Comparison of ENCODE assay signal across 8 cellular contexts in genomic region chr14:106459971-106460730, GRCh38.
DNase-seq lines count a peak whose midpoint lies in the region; ATAC-seq and TF ChIP-seq lines count a peak whose summit lies in the region.

No MANE protein-coding gene starts in this region.

- H4K20me1 ChIP-seq in DND-41 (ENCODE audit: insufficient read depth, low read length) = peaks cover 8% of the 10 kb centered on the region
- no peaks in the 10 kb centered on the region for H4K20me1 ChIP-seq in MM.1S (ENCODE audit: insufficient read depth, low read length)

- DNase-seq in DND-41 (peak; percentile 63), MM.1S (peak; percentile 8), caudate nucleus (lab: John Stamatoyannopoulos, UW) (no peak), KG1 (lab: John Stamatoyannopoulos, UW) (no peak), OCI-M2 (lab: John Stamatoyannopoulos, UW; ENCODE audit: unreplicated experiment) (no peak)
- peak; percentile 55 for DNase-seq in activated CD8-positive, alpha-beta memory T cell treated with anti-CD3 and anti-CD28 coated beads, Interleukin-2, amount 10 ng/mL, durations not matched to agents 7 days and 5 days
- DNase-seq in stimulated activated CD4-positive, alpha-beta T cell treated with anti-CD3 and anti-CD28 coated beads, Interleukin-12 subunit alpha, Interleukin-12 subunit beta, amount 100 ng/mL, for 24 hours (ENCODE audit: low read depth in 2 of 2) = peak; percentile 52 to 69

- no peaks in the 10 kb centered on the region for H3F3A ChIP-seq in MM.1S (ENCODE audit: insufficient read depth, low read length)

- no peaks in the 10 kb centered on the region for H3K9me3 Mint-ChIP-seq in activated CD8-positive, alpha-beta memory T cell treated with anti-CD3 and anti-CD28 coated beads, Interleukin-2, amount 10 ng/mL, durations not matched to agents 7 days and 5 days (ENCODE audit: low read depth)

- peak overlapping the region; percentile 61 for H3K27ac ChIP-seq in DND-41 (ENCODE audit: low read length)
- no peak overlapping the region for H3K27ac ChIP-seq in MM.1S (ENCODE audit: low read length)
- H3K27ac ChIP-seq in caudate nucleus (ENCODE audit: low read depth, low read length) = no peak overlapping the region

- no peaks in the 10 kb centered on the region for H3K9me2 ChIP-seq in MM.1S (replicated peaks; ENCODE audit: insufficient read depth, low read length)

- H3K9ac ChIP-seq in DND-41 (ENCODE audit: low read depth, low read length) = no peak overlapping the region
- no peak overlapping the region for H3K9ac ChIP-seq in MM.1S (ENCODE audit: low read length)

- H3K27me3 ChIP-seq in DND-41 (ENCODE audit: insufficient read depth, low read length, poor library complexity) = no peaks in the 10 kb centered on the region
- no peaks in the 10 kb centered on the region for H3K27me3 ChIP-seq in MM.1S (replicated peaks; ENCODE audit: insufficient read depth, low read length)

- H3K36me3 ChIP-seq in DND-41 (ENCODE audit: insufficient read depth, low read length) (peaks cover 65% of the 10 kb centered on the region), MM.1S (replicated peaks; ENCODE audit: insufficient read depth, low read length) (no peaks in the 10 kb centered on the region)

- H3K79me2 ChIP-seq in DND-41 (ENCODE audit: insufficient read depth, low read length) (peaks cover 76% of the 10 kb centered on the region), MM.1S (ENCODE audit: low read length) (no peaks in the 10 kb centered on the region)

- no peaks in the 10 kb centered on the region for H3K36me3 Mint-ChIP-seq in activated CD8-positive, alpha-beta memory T cell treated with anti-CD3 and anti-CD28 coated beads, Interleukin-2, amount 10 ng/mL, durations not matched to agents 7 days and 5 days

- CTCF ChIA-PET in activated CD8-positive, alpha-beta memory T cell treated with anti-CD3 and anti-CD28 coated beads, Interleukin-2, amount 10 ng/mL, durations not matched to agents 7 days and 5 days (lab: Charles Lee) = interaction anchor here (0.6 to 1.2 kb wide), 6 partner anchors 9 to 71 kb away, joined by 3 to 7 read pairs (median 4); no protein-coding TSS in a partner anchor

- H2AFZ ChIP-seq in DND-41 (ENCODE audit: low read depth, low read length) (no peak overlapping the region), MM.1S (ENCODE audit: low read length) (no peak overlapping the region)

- H3K27ac Mint-ChIP-seq in activated CD8-positive, alpha-beta memory T cell treated with anti-CD3 and anti-CD28 coated beads, Interleukin-2, amount 10 ng/mL, durations not matched to agents 7 days and 5 days = no peak overlapping the region

- no peak overlapping the region for H3K4me2 ChIP-seq in DND-41 (ENCODE audit: insufficient read depth, low read length)
- no peak overlapping the region for H3K4me2 ChIP-seq in MM.1S (ENCODE audit: low read depth, low read length)

- H3K4me3 ChIP-seq in DND-41 (ENCODE audit: low read depth in 1 of 2, low read length in 2 of 2) (no peak overlapping the region), MM.1S (ENCODE audit: low read length) (no peak overlapping the region)

- no peaks in the 10 kb centered on the region for H3K4me1 Mint-ChIP-seq in activated CD8-positive, alpha-beta memory T cell treated with anti-CD3 and anti-CD28 coated beads, Interleukin-2, amount 10 ng/mL, durations not matched to agents 7 days and 5 days

- no peak overlapping the region for H3K4me3 Mint-ChIP-seq in activated CD8-positive, alpha-beta memory T cell treated with anti-CD3 and anti-CD28 coated beads, Interleukin-2, amount 10 ng/mL, durations not matched to agents 7 days and 5 days

- ATAC-seq in DND-41 (ENCODE audit: insufficient read depth, low read depth) = peak; percentile 75
- ATAC-seq in activated CD8-positive, alpha-beta memory T cell treated with anti-CD3 and anti-CD28 coated beads, Interleukin-2, amount 10 ng/mL, durations not matched to agents 7 days and 5 days = peak; percentile 42
- no peak for ATAC-seq in HG03280 (IDR thresholded peaks at IDR 0.05; ENCODE audit: unreplicated experiment)

- TF ChIP-seq CTCF in DND-41 (IDR thresholded peaks at IDR 0.05; ENCODE audit: borderline replicate concordance, extremely low read depth, low read length, poor library complexity, severe bottlenecking) = peak; percentile 81
- TF ChIP-seq CTCF in MM.1S (IDR thresholded peaks at IDR 0.05; ENCODE audit: low read length) = peak; percentile 39

- no peaks in the 10 kb centered on the region for H3K9me3 ChIP-seq in DND-41 (ENCODE audit: insufficient read depth, low read length, severe bottlenecking)
- H3K9me3 ChIP-seq in MM.1S (replicated peaks; ENCODE audit: insufficient read depth, low read length) = no peaks in the 10 kb centered on the region

- H3K4me1 ChIP-seq in DND-41 (ENCODE audit: insufficient read depth, low read length) (peaks cover 7% of the 10 kb centered on the region), MM.1S (ENCODE audit: low read length) (no peaks in the 10 kb centered on the region)

- peaks cover 5% of the 10 kb centered on the region for H3K27me3 Mint-ChIP-seq in activated CD8-positive, alpha-beta memory T cell treated with anti-CD3 and anti-CD28 coated beads, Interleukin-2, amount 10 ng/mL, durations not matched to agents 7 days and 5 days

Comparison
In these comparisons a context has a peak if more than half of its experiments do, and no peak if none do; other contexts are left out.
1. DNase-seq: peak in DND-41 (single experiment), MM.1S (single experiment), activated CD8-positive, alpha-beta memory T cell treated with anti-CD3 and anti-CD28 coated beads, Interleukin-2, amount 10 ng/mL, durations not matched to agents 7 days and 5 days (single experiment) and stimulated activated CD4-positive, alpha-beta T cell treated with anti-CD3 and anti-CD28 coated beads, Interleukin-12 subunit alpha, Interleukin-12 subunit beta, amount 100 ng/mL, for 24 hours (2 of 2); none in caudate nucleus (0 of 61), KG1 (single experiment) and OCI-M2 (single experiment).